In genomic region chr2:197165020-197165419, GRCh38 we compare ENCODE assay signal across 15 cellular contexts.
DNase-seq lines count a peak whose midpoint lies in the region; ATAC-seq and TF ChIP-seq lines count a peak whose summit lies in the region.
"Had no signal": no experiment of that assay in that cellular context is flagged by ENCODE, and none has a peak within 500 bp of the region (broad histone marks: within the 10 kb centered on the region; RNA-seq: fewer than 3 reads in every experiment).

No MANE protein-coding gene starts in this region.

- H3K27ac Mint-ChIP-seq in activated naive CD4-positive, alpha-beta T cell treated with anti-CD3 and anti-CD28 coated beads for 36 hours = peak overlapping the region; percentile 28
- H3K27ac Mint-ChIP-seq in activated B cell treated with CpG ODN at 0.5 μM for 24 hours = peak overlapping the region; percentile 80

- TF ChIP-seq CTCF in activated B cell treated with CpG ODN at 0.5 μM for 24 hours (IDR thresholded peaks at IDR 0.05) = no peak
- TF ChIP-seq CTCF in thyroid gland (IDR thresholded peaks at IDR 0.05) = no peak
- no peak for TF ChIP-seq CTCF in smooth muscle cell (IDR thresholded peaks at IDR 0.05; ENCODE audit: borderline replicate concordance, insufficient read depth, poor library complexity, severe bottlenecking)
- no peak for TF ChIP-seq CTCF in PC-3 (conservative IDR thresholded peaks at IDR 0.05; ENCODE audit: low read depth, low read length)

- no peak for DNase-seq in activated naive CD4-positive, alpha-beta T cell treated with anti-CD3 and anti-CD28 coated beads for 36 hours
- DNase-seq in activated naive CD4-positive, alpha-beta T cell treated with Interleukin-2 at 50 U/mL for 16 hours = no peak
- no peak for DNase-seq in activated B cell treated with CpG ODN at 0.5 μM for 24 hours
- peak; percentile 35 to 52 for DNase-seq in thyroid gland
- no peak for DNase-seq in smooth muscle cell (lab: John Stamatoyannopoulos, UW; ENCODE audit: unreplicated experiment)
- DNase-seq in HT-29 (ENCODE audit: low spot score) = no peak
- DNase-seq in PC-3 = no peak
- DNase-seq: NCI-H1048; NCI-H2171 treated with DMSO at 0.1 percent for 48 hours; stimulated activated CD4-positive, alpha-beta T cell treated with anti-CD3 and anti-CD28 coated beads, Interleukin-4, amount 100 ng/mL, for 4 hours had no signal

- no peaks in the 10 kb centered on the region for H3K4me1 ChIP-seq in iPS-15b (ENCODE audit: control insufficient read depth, insufficient read depth, low read length)
- peaks cover 4 to 8% of the 10 kb centered on the region in 2 donors for H3K4me1 ChIP-seq in thyroid gland
- no peaks in the 10 kb centered on the region for H3K4me1 ChIP-seq in smooth muscle cell (ENCODE audit: low read depth)
- peaks cover 19% of the 10 kb centered on the region for H3K4me1 ChIP-seq in PC-3 (ENCODE audit: insufficient read depth, low read length)

- H3K9me3 ChIP-seq in iPS-15b (ENCODE audit: control insufficient read depth, insufficient read depth, low read length) (no peaks in the 10 kb centered on the region), thyroid gland (no peaks in the 10 kb centered on the region), smooth muscle cell (replicated peaks; ENCODE audit: low read depth) (no peaks in the 10 kb centered on the region), PC-3 (ENCODE audit: low read length) (no peaks in the 10 kb centered on the region)
- H3K9me3 ChIP-seq: gastroesophageal sphincter, upper lobe of left lung had no signal

- no peaks in the 10 kb centered on the region for H3K9me2 ChIP-seq in PC-3 (replicated peaks; ENCODE audit: low read length)

- H3F3A ChIP-seq in smooth muscle cell (ENCODE audit: low read depth) = no peaks in the 10 kb centered on the region
- H3F3A ChIP-seq in PC-3 (ENCODE audit: low read length, unreplicated experiment) = peaks cover 7% of the 10 kb centered on the region

- no TSS peak for BruUV-seq in PC-3 (replicated peaks; lab: Mats Ljungman, UMichigan)

- POLR2A ChIA-PET in activated B cell treated with CpG ODN at 0.5 μM for 24 hours (lab: Charles Lee) = interaction anchor here (0.8 to 1.4 kb wide), 2 partner anchors 13 to 50 kb away, joined by 3 to 4 read pairs; no protein-coding TSS in a partner anchor
- POLR2A ChIA-PET in PC-3 (lab: Charles Lee; ENCODE audit: unreplicated experiment) = no interaction called here

- H3K79me2 ChIP-seq in smooth muscle cell (ENCODE audit: low read depth) (no peaks in the 10 kb centered on the region), PC-3 (ENCODE audit: low read length) (no peaks in the 10 kb centered on the region)

- H3K4me3 Mint-ChIP-seq in activated naive CD4-positive, alpha-beta T cell treated with anti-CD3 and anti-CD28 coated beads for 36 hours = no peak overlapping the region
- H3K4me3 Mint-ChIP-seq in activated B cell treated with CpG ODN at 0.5 μM for 24 hours = no peak overlapping the region

- CTCF ChIA-PET in activated naive CD4-positive, alpha-beta T cell treated with anti-CD3 and anti-CD28 coated beads for 36 hours (lab: Charles Lee) = interaction anchor here (1.2 to 6.9 kb wide), 2 partner anchors 28 to 51 kb away, joined by 3 to 78 read pairs; no protein-coding TSS in a partner anchor
- CTCF ChIA-PET in activated B cell treated with CpG ODN at 0.5 μM for 24 hours (lab: Charles Lee) = interaction anchor here (2.2 to 15.1 kb wide), 2 partner anchors 13 to 50 kb away, joined by 11 to 282 read pairs; no protein-coding TSS in a partner anchor
- CTCF ChIA-PET in PC-3 (lab: Charles Lee) = no interaction called here

- H3K27me3 ChIP-seq in iPS-15b (ENCODE audit: control insufficient read depth, insufficient read depth, low read length) (peaks cover 5% of the 10 kb centered on the region), thyroid gland (no peaks in the 10 kb centered on the region), smooth muscle cell (ENCODE audit: low read depth) (no peaks in the 10 kb centered on the region), PC-3 (ENCODE audit: low read length) (no peaks in the 10 kb centered on the region)
- H3K27me3 ChIP-seq: gastroesophageal sphincter, upper lobe of left lung had no signal

- H3K9me3 Mint-ChIP-seq in activated naive CD4-positive, alpha-beta T cell treated with anti-CD3 and anti-CD28 coated beads for 36 hours = no peaks in the 10 kb centered on the region
- no peaks in the 10 kb centered on the region for H3K9me3 Mint-ChIP-seq in activated B cell treated with CpG ODN at 0.5 μM for 24 hours

- ATAC-seq in activated B cell treated with CpG ODN at 0.5 μM for 24 hours (ENCODE audit: low read depth) (no peak), PC-3 (no peak)
- ATAC-seq: activated CD4-positive, CD25-positive, alpha-beta regulatory T cell treated with anti-CD3 and anti-CD28 coated beads, Interleukin-2, amount 50 U/mL, for 24 hours; gastroesophageal sphincter; HCT116 had no signal

- intact Hi-C loops in activated naive CD4-positive, alpha-beta T cell treated with anti-CD3 and anti-CD28 coated beads for 36 hours (cut with micrococcal nuclease) = loop anchor here (5.0 kb wide), 1 partner anchor 33 kb away; no protein-coding TSS in a partner anchor
- intact Hi-C loops in activated B cell treated with CpG ODN at 0.5 μM for 24 hours (cut with micrococcal nuclease) = no loop called here
- intact Hi-C loops in thyroid gland (cut with DNase I) = no loop called here
- intact Hi-C loops in PC-3 (cut with micrococcal nuclease) = no loop called here

- no peaks in the 10 kb centered on the region for H3K36me3 ChIP-seq in iPS-15b (ENCODE audit: control insufficient read depth, insufficient read depth, low read length)
- no peaks in the 10 kb centered on the region for H3K36me3 ChIP-seq in thyroid gland
- no peaks in the 10 kb centered on the region for H3K36me3 ChIP-seq in smooth muscle cell (ENCODE audit: low read depth)
- no peaks in the 10 kb centered on the region for H3K36me3 ChIP-seq in PC-3 (ENCODE audit: low read depth, low read length)
- H3K36me3 ChIP-seq: gastroesophageal sphincter, upper lobe of left lung had no signal

- H3K9ac ChIP-seq in iPS-15b (ENCODE audit: low read depth, low read length) (no peak overlapping the region), smooth muscle cell (ENCODE audit: low read depth) (no peak overlapping the region), PC-3 (ENCODE audit: low read length) (no peak overlapping the region)

- peaks cover 74% of the 10 kb centered on the region for H3K4me1 Mint-ChIP-seq in activated naive CD4-positive, alpha-beta T cell treated with anti-CD3 and anti-CD28 coated beads for 36 hours (ENCODE audit: low read depth)
- H3K4me1 Mint-ChIP-seq in activated B cell treated with CpG ODN at 0.5 μM for 24 hours = peaks cover 83% of the 10 kb centered on the region

- TF ChIP-seq POLR2A in thyroid gland (IDR thresholded peaks at IDR 0.05) = no peak

- H3K4me3 ChIP-seq in iPS-15b (ENCODE audit: low read depth, low read length) (peak overlapping the region; percentile 30), thyroid gland (replicated peaks in 1 of 3) (no peak overlapping the region), smooth muscle cell (no peak overlapping the region), PC-3 (ENCODE audit: low read length) (no peak overlapping the region)

- no peaks in the 10 kb centered on the region for H3K27me3 Mint-ChIP-seq in activated naive CD4-positive, alpha-beta T cell treated with anti-CD3 and anti-CD28 coated beads for 36 hours (ENCODE audit: low read depth)
- no peaks in the 10 kb centered on the region for H3K27me3 Mint-ChIP-seq in activated B cell treated with CpG ODN at 0.5 μM for 24 hours

- peaks cover 7% of the 10 kb centered on the region for H3K36me3 Mint-ChIP-seq in activated naive CD4-positive, alpha-beta T cell treated with anti-CD3 and anti-CD28 coated beads for 36 hours (ENCODE audit: low read depth)
- peaks cover 37% of the 10 kb centered on the region for H3K36me3 Mint-ChIP-seq in activated B cell treated with CpG ODN at 0.5 μM for 24 hours (ENCODE audit: low read depth)

- H4K20me1 ChIP-seq in smooth muscle cell (ENCODE audit: low read depth) (no peaks in the 10 kb centered on the region), PC-3 (ENCODE audit: low read length) (no peaks in the 10 kb centered on the region)

- H2AFZ ChIP-seq in smooth muscle cell (ENCODE audit: low read depth) (no peak overlapping the region), PC-3 (ENCODE audit: low read length) (no peak overlapping the region)

- H3K4me2 ChIP-seq in smooth muscle cell = no peak overlapping the region
- no peak overlapping the region for H3K4me2 ChIP-seq in PC-3 (ENCODE audit: low read length)

- WGBS in thyroid gland, 2 donors = 58 to 62% methylated on average over 7 of the region's 7 CpGs
- 92% methylated on average over 7 of the region's 7 CpGs for WGBS in smooth muscle cell (ENCODE audit: low lambda C conversion rate)

- H3K27ac ChIP-seq in thyroid gland (no peak overlapping the region), smooth muscle cell (ENCODE audit: low read depth) (no peak overlapping the region), PC-3 (ENCODE audit: low read length) (no peak overlapping the region)

Comparison
In these comparisons a context has a peak if more than half of its experiments do, and no peak if none do; other contexts are left out.
1. DNase-seq: peak in thyroid gland (2 of 2); none in activated naive CD4-positive, alpha-beta T cell treated with anti-CD3 and anti-CD28 coated beads for 36 hours (single experiment), activated naive CD4-positive, alpha-beta T cell treated with Interleukin-2 at 50 U/mL for 16 hours (single experiment), activated B cell treated with CpG ODN at 0.5 μM for 24 hours (single experiment), smooth muscle cell (single experiment), HT-29 (single experiment) and PC-3 (single experiment).